ENCODE assay signal across 6 cellular contexts in the genomic region with DNA sequence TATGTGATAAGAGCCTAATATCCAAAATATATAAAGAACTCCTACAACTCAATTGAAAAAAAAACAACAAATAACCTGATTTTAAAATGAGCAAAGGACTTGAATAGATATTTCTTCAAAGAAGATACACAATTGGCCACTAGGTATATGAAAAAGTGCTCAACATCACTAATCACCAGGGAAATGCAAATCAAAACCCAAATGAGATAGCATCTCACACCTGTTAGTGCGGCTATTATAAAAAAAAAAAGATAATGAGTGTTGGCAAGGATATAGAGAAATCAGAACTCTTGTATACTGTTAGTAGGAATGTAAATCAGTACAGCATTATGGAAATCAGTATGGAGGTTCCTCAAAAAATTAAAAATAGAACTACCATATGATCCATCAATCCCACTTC.
"Had no signal": no experiment of that assay in that cellular context is flagged by ENCODE, and none has a peak within 500 bp of the region (broad histone marks: within the 10 kb centered on the region; RNA-seq: fewer than 3 reads in every experiment).

No MANE protein-coding gene starts in this region.

- H3K4me3 Mint-ChIP-seq: GM23338, H9 had no signal

- H3K9me3 Mint-ChIP-seq: GM23338, H9 had no signal

- H3K27ac Mint-ChIP-seq: GM23338, H9 had no signal

- ATAC-seq: GM23338 had no signal

- DNase-seq: H9, HCEC 1CT, IMR-90 had no signal

- FAIRE-seq: H1, H54 had no signal
